8 cellular contexts compared by ENCODE assay signal in the genomic region with DNA sequence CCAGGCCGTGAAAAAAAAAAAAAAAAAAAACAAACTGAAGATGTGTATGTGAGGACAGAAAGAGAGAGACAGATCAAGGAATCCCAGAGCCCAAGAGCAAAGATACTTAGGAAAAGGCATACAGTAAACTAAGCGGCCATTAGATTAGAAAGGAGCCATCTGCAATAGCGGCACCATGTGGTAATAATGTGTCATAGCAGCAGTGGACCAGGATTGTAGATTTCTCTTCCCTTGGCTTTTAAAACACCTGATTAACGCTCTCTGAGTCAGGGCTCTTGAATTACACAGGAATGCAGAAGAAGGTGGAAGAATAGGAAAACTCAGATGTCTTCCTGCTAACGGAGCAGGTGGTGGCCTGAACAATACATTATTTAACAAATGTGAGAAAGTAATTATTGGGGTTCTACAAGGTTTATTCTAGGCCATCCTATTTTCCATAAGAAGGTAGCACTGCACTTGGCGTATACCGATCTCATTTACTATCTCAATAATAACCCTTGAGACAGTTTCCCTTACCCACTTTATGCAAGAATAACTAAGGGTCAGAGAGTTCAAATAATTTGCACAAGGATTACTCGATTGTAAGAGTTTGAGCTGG.
DNase-seq lines count a peak whose midpoint lies in the region; ATAC-seq, FAIRE-seq and TF ChIP-seq lines count a peak whose summit lies in the region.

No MANE protein-coding gene starts in this region.

- no peak overlapping the region for H3K4me2 ChIP-seq in keratinocyte (ENCODE audit: control insufficient read depth, extremely low read depth, insufficient read depth, low read depth, low read length)

- no peak overlapping the region for H3K27ac Mint-ChIP-seq in Caco-2 (ENCODE audit: unreplicated experiment)
- H3K27ac Mint-ChIP-seq in activated T-helper 1 cell treated with anti-CD3 and anti-CD28 coated beads, Interleukin-12 subunit alpha, Interleukin-12 subunit beta, Interleukin-2, Interleukin-4 antibody, amounts not matched to agents 30 ng/mL and 10 ng/mL and 1 ng/mL, durations not matched to agents 14 hours and 24 hours and 36 hours, result no peak overlapping the region

- H3K79me2 ChIP-seq in keratinocyte (ENCODE audit: control insufficient read depth, insufficient read depth, low read length), result no peaks in the 10 kb centered on the region

- FAIRE-seq in keratinocyte (lab: Jason Lieb, UNC), result peak; percentile 92

- no TSS peak for BruUV-seq in Caco-2 (replicated peaks; lab: Mats Ljungman, UMichigan)

- TF ChIP-seq POLR2A in body of pancreas (IDR thresholded peaks at IDR 0.05) (no peak), transverse colon (IDR thresholded peaks at IDR 0.05) (no peak)

- TF ChIP-seq CTCF in Caco-2 (IDR thresholded peaks at IDR 0.05; ENCODE audit: insufficient read depth in 1 of 2, low read depth in 1 of 2, low read length in 1 of 2, severe bottlenecking in 1 of 2, unreplicated experiment in 1 of 2), result peak; percentile 69 to 77
- peak; percentile 52 to 84 (median 78) for TF ChIP-seq CTCF in body of pancreas (IDR thresholded peaks at IDR 0.05)
- peak; percentile 75 to 88 (median 84) for TF ChIP-seq CTCF in keratinocyte (optimal IDR thresholded peaks at IDR 0.05 in 1 of 3, IDR thresholded peaks at IDR 0.05 in 1 of 3, conservative IDR thresholded peaks at IDR 0.05 in 1 of 3; ENCODE audit: extremely low read depth in 1 of 3, insufficient read depth in 2 of 3, low read length in 3 of 3)
- TF ChIP-seq CTCF in transverse colon (IDR thresholded peaks at IDR 0.05), result peak; percentile 64 to 84 (median 72)

- no peaks in the 10 kb centered on the region for H3K9me1 ChIP-seq in keratinocyte (ENCODE audit: control insufficient read depth, extremely low read depth, insufficient read depth, low read length)

- H3K27me3 ChIP-seq in Caco-2 (replicated peaks; ENCODE audit: control insufficient read depth, insufficient read depth, low read length) (no peaks in the 10 kb centered on the region), body of pancreas (no peaks in the 10 kb centered on the region), keratinocyte (ENCODE audit: control insufficient read depth, extremely low read depth, insufficient read depth, low read length) (no peaks in the 10 kb centered on the region), transverse colon (no peaks in the 10 kb centered on the region)

- in situ Hi-C loops in transverse colon (cut with MboI; ENCODE audit: low pct_ligation_motif_present in 1 of 4, low pct_unique_long_range_greater_than_20kb in 1 of 4, low sequenced_read_pairs in 3 of 4), result loop anchor here (5.0 to 25.0 kb wide), 3 partner anchors 249 to 254 kb away; no protein-coding TSS in a partner anchor

- no peak overlapping the region for H3K9ac ChIP-seq in keratinocyte (ENCODE audit: control insufficient read depth, extremely low read depth, insufficient read depth, low read length)

- H3K4me1 ChIP-seq in Caco-2 (no peaks in the 10 kb centered on the region), body of pancreas (no peaks in the 10 kb centered on the region), keratinocyte (ENCODE audit: control insufficient read depth, extremely low read depth, insufficient read depth, low read length) (peaks cover 13% of the 10 kb centered on the region), transverse colon (no peaks in the 10 kb centered on the region)

- intact Hi-C loops in Caco-2 (cut with micrococcal nuclease; ENCODE audit: unreplicated experiment), result loop anchor here (5.0 to 10.0 kb wide), 2 partner anchors 581 to 994 kb away; no protein-coding TSS in a partner anchor
- intact Hi-C loops in body of pancreas (cut with DNase I), result no loop called here
- intact Hi-C loops in transverse colon (cut with DNase I; ENCODE audit: low total_unique reads), result loop anchor here (5.0 kb wide), 1 partner anchor 254 kb away; no protein-coding TSS in a partner anchor
- intact Hi-C loops in activated T-helper 1 cell treated with anti-CD3 and anti-CD28 coated beads, Interleukin-12 subunit alpha, Interleukin-12 subunit beta, Interleukin-2, Interleukin-4 antibody, amounts not matched to agents 30 ng/mL and 10 ng/mL and 1 ng/mL, durations not matched to agents 14 hours and 24 hours and 36 hours (cut with micrococcal nuclease), result loop anchor here (1.0 kb wide), 1 partner anchor 254 kb away; no protein-coding TSS in a partner anchor

- H3K4me3 ChIP-seq in Caco-2 (ENCODE audit: low read depth, low read length) (no peak overlapping the region), body of pancreas (no peak overlapping the region), keratinocyte (ENCODE audit: control insufficient read depth in 2 of 3, extremely low read depth in 1 of 3, insufficient read depth in 2 of 3, low read depth in 1 of 3, low read length in 3 of 3) (no peak overlapping the region), transverse colon (no peak overlapping the region)

- H3K36me3 Mint-ChIP-seq in Caco-2 (ENCODE audit: insufficient read depth, unreplicated experiment), result no peaks in the 10 kb centered on the region
- H3K36me3 Mint-ChIP-seq in activated T-helper 1 cell treated with anti-CD3 and anti-CD28 coated beads, Interleukin-12 subunit alpha, Interleukin-12 subunit beta, Interleukin-2, Interleukin-4 antibody, amounts not matched to agents 30 ng/mL and 10 ng/mL and 1 ng/mL, durations not matched to agents 14 hours and 24 hours and 36 hours (ENCODE audit: low read depth), result no peaks in the 10 kb centered on the region

- POLR2A ChIA-PET in Caco-2 (lab: Charles Lee), result no interaction called here

- H2AFZ ChIP-seq in keratinocyte (ENCODE audit: control insufficient read depth, low read length), result no peak overlapping the region

- no peak overlapping the region for H3K4me3 Mint-ChIP-seq in Caco-2 (ENCODE audit: unreplicated experiment)
- no peak overlapping the region for H3K4me3 Mint-ChIP-seq in activated T-helper 1 cell treated with anti-CD3 and anti-CD28 coated beads, Interleukin-12 subunit alpha, Interleukin-12 subunit beta, Interleukin-2, Interleukin-4 antibody, amounts not matched to agents 30 ng/mL and 10 ng/mL and 1 ng/mL, durations not matched to agents 14 hours and 24 hours and 36 hours

- no peaks in the 10 kb centered on the region for H3K4me1 Mint-ChIP-seq in Caco-2 (ENCODE audit: low read depth, unreplicated experiment)
- no peaks in the 10 kb centered on the region for H3K4me1 Mint-ChIP-seq in activated T-helper 1 cell treated with anti-CD3 and anti-CD28 coated beads, Interleukin-12 subunit alpha, Interleukin-12 subunit beta, Interleukin-2, Interleukin-4 antibody, amounts not matched to agents 30 ng/mL and 10 ng/mL and 1 ng/mL, durations not matched to agents 14 hours and 24 hours and 36 hours (ENCODE audit: low read depth)

- whole genome bisulfite sequencing in body of pancreas, 2 donors, result 26 to 30% methylated on average over 8 of the region's 8 CpGs
- 40 to 49% methylated on average over 6 to 8 of the region's 8 CpGs for WGBS in transverse colon (ENCODE audit: low coverage in 1 of 2), 2 donors

- H3K36me3 ChIP-seq in Caco-2 (ENCODE audit: control insufficient read depth, insufficient read depth, low read length) (no peaks in the 10 kb centered on the region), body of pancreas (replicated peaks in 1 of 2; ENCODE audit: insufficient read depth in 1 of 2, low read depth in 2 of 2) (no peaks in the 10 kb centered on the region), keratinocyte (ENCODE audit: control insufficient read depth in 2 of 2, extremely low read depth in 1 of 2, insufficient read depth in 2 of 2, low read length in 2 of 2) (no peaks in the 10 kb centered on the region), transverse colon (no peaks in the 10 kb centered on the region)

- no peak for TF ChIP-seq EP300 in transverse colon (IDR thresholded peaks at IDR 0.05; ENCODE audit: low read depth)

- DNase-seq in Caco-2 (peak in 1 of 2 experiments; percentile 48), NCI-H526 treated with DMSO at 0.1 percent for 48 hours (lab: John Stamatoyannopoulos, UW) (peak; percentile 53), body of pancreas (peak; percentile 31 to 56 (median 37)), keratinocyte (ENCODE audit: low read depth, low spot score) (peak; percentile 26), transverse colon (peak; percentile 19)
- DNase-seq in activated T-helper 1 cell treated with anti-CD3 and anti-CD28 coated beads, Interleukin-12 subunit alpha, Interleukin-12 subunit beta, Interleukin-2, Interleukin-4 antibody, amounts not matched to agents 30 ng/mL and 10 ng/mL and 1 ng/mL, durations not matched to agents 14 hours and 24 hours and 36 hours (ENCODE audit: low spot score), result no peak

- H3K27me3 Mint-ChIP-seq in Caco-2 (ENCODE audit: insufficient read depth, unreplicated experiment), result peaks cover 9% of the 10 kb centered on the region
- H3K27me3 Mint-ChIP-seq in activated T-helper 1 cell treated with anti-CD3 and anti-CD28 coated beads, Interleukin-12 subunit alpha, Interleukin-12 subunit beta, Interleukin-2, Interleukin-4 antibody, amounts not matched to agents 30 ng/mL and 10 ng/mL and 1 ng/mL, durations not matched to agents 14 hours and 24 hours and 36 hours (ENCODE audit: insufficient read depth), result no peaks in the 10 kb centered on the region

- dilution Hi-C loops in keratinocyte (cut with MboI; ENCODE audit: extremely low pct_ligation_motif_present, low sequenced_read_pairs), result no loop called here

- H3K9me3 ChIP-seq in Caco-2, result no peaks in the 10 kb centered on the region
- H3K9me3 ChIP-seq in body of pancreas, result no peaks in the 10 kb centered on the region
- H3K9me3 ChIP-seq in keratinocyte (ENCODE audit: control insufficient read depth, low read depth, low read length), result no peaks in the 10 kb centered on the region
- no peaks in the 10 kb centered on the region for H3K9me3 ChIP-seq in transverse colon

- H3K9me3 Mint-ChIP-seq in Caco-2 (ENCODE audit: unreplicated experiment), result no peaks in the 10 kb centered on the region
- no peaks in the 10 kb centered on the region for H3K9me3 Mint-ChIP-seq in activated T-helper 1 cell treated with anti-CD3 and anti-CD28 coated beads, Interleukin-12 subunit alpha, Interleukin-12 subunit beta, Interleukin-2, Interleukin-4 antibody, amounts not matched to agents 30 ng/mL and 10 ng/mL and 1 ng/mL, durations not matched to agents 14 hours and 24 hours and 36 hours

- no peaks in the 10 kb centered on the region for H4K20me1 ChIP-seq in keratinocyte (ENCODE audit: control insufficient read depth, extremely low read depth, insufficient read depth, low read length)

- H3K27ac ChIP-seq in body of pancreas (no peak overlapping the region), keratinocyte (ENCODE audit: control insufficient read depth, insufficient read depth, low read length) (no peak overlapping the region), transverse colon (no peak overlapping the region)

- CTCF ChIA-PET in Caco-2 (lab: Charles Lee), result interaction anchor here (0.7 to 1.2 kb wide), 2 partner anchors 19 to 23 kb away, joined by 3 to 8 read pairs; no protein-coding TSS in a partner anchor

- ATAC-seq in GM18907 (IDR thresholded peaks at IDR 0.05; ENCODE audit: unreplicated experiment) (peak; percentile 80), HG03139 (IDR thresholded peaks at IDR 0.05; ENCODE audit: unreplicated experiment) (peak; percentile 64), body of pancreas (peak; percentile 71)
